Comparison of ENCODE assay signal across 8 cellular contexts in genomic region chr15:50906954-50907865, GRCh38. TPM values are rescaled to one million over a fixed set of nuclear protein-coding genes. Genes with fewer than 3 reads are reported as not detected.
DNase-seq lines count a peak whose midpoint lies in the region; ATAC-seq, FAIRE-seq and TF ChIP-seq lines count a peak whose summit lies in the region.

No MANE protein-coding gene starts in this region.

- POLR2A ChIA-PET in AG04449 (lab: Yijun Ruan, JAX) = no interaction called here
- POLR2A ChIA-PET in HEK293T (lab: Yijun Ruan, JAX) = no interaction called here

- peak overlapping the region; percentile 98 for H3K4me2 ChIP-seq in mesenchymal stem cell (ENCODE audit: low read length, poor library complexity, severe bottlenecking)

- peak overlapping the region; percentile 99 for H2AFZ ChIP-seq in mesenchymal stem cell (ENCODE audit: low read depth, low read length)

- no peak overlapping the region for H4K8ac ChIP-seq in mesenchymal stem cell (ENCODE audit: low read length)

- ATAC-seq in GM19324 (IDR thresholded peaks at IDR 0.05; ENCODE audit: low FRiP score, unreplicated experiment) (peak; percentile 40), HG03442 (IDR thresholded peaks at IDR 0.05; ENCODE audit: unreplicated experiment) (peak; percentile 63)

- H3K36me3 ChIP-seq in bronchial epithelial cell (ENCODE audit: control insufficient read depth, insufficient read depth, low read length) (no peaks in the 10 kb centered on the region), mesenchymal stem cell (ENCODE audit: control insufficient read depth in 1 of 2, insufficient read depth in 2 of 2, low read depth in 1 of 2, low read length in 2 of 2) (peaks cover 0 to 3% of the 10 kb centered on the region in 2 experiments)

- H3K79me1 ChIP-seq in mesenchymal stem cell (replicated peaks; ENCODE audit: low read length, poor library complexity, severe bottlenecking) = peaks cover 9% of the 10 kb centered on the region

- no peak overlapping the region for H3K18ac ChIP-seq in mesenchymal stem cell (ENCODE audit: low read depth in 1 of 2, low read length in 2 of 2)

- no peak for DNase-seq in AG04449 (ENCODE audit: low read depth, low spot score)
- DNase-seq in bronchial epithelial cell (ENCODE audit: low read depth) = no peak
- DNase-seq in mesenchymal stem cell = peak; percentile 30
- DNase-seq in stimulated activated CD8-positive, alpha-beta memory T cell treated with anti-CD3 and anti-CD28 coated beads, Interleukin-4, amount 100 ng/mL, for 24 hours (ENCODE audit: low read depth) = peak; percentile 52
- no peak for DNase-seq in HEK293T (ENCODE audit: extremely low spot score)

- CTCF ChIA-PET in AG04449 (lab: Yijun Ruan, JAX) (interaction anchor here (0.8 to 1.7 kb wide), 8 partner anchors 11 to 235 kb away, joined by 3 to 23 read pairs (median 4); no protein-coding TSS in a partner anchor), HEK293T (lab: Yijun Ruan, JAX) (interaction anchor here (0.6 kb wide), 1 partner anchor 548 kb away, joined by 4 read pairs; no protein-coding TSS in a partner anchor)

- H3K27ac ChIP-seq in mesenchymal stem cell (ENCODE audit: low read length, poor library complexity, severe bottlenecking) = no peak overlapping the region

- no peak overlapping the region for H2AK5ac ChIP-seq in mesenchymal stem cell (ENCODE audit: low read length, severe bottlenecking)

- H3K9me3 ChIP-seq in mesenchymal stem cell (ENCODE audit: control insufficient read depth, low read length) = no peaks in the 10 kb centered on the region

- H2BK5ac ChIP-seq in mesenchymal stem cell (ENCODE audit: low read depth, low read length, poor library complexity, severe bottlenecking) = no peak overlapping the region

- H2BK12ac ChIP-seq in mesenchymal stem cell (ENCODE audit: low read length in 2 of 2) = no peak overlapping the region

- no peak for FAIRE-seq in bronchial epithelial cell (lab: Jason Lieb, UNC)

- no peak for TF ChIP-seq CTCF in AG04449 (IDR thresholded peaks at IDR 0.05; ENCODE audit: insufficient read depth, low read length, missing control alignments)
- no peak for TF ChIP-seq CTCF in WI38 (IDR thresholded peaks at IDR 0.05; ENCODE audit: low read depth, low read length)
- no peak for TF ChIP-seq CTCF in bronchial epithelial cell (IDR thresholded peaks at IDR 0.05; ENCODE audit: insufficient read depth, low read length, severe bottlenecking)

- H3K4ac ChIP-seq in mesenchymal stem cell (ENCODE audit: low read depth in 1 of 2, low read length in 2 of 2) = peak overlapping the region in 1 of 2 experiments; percentile 8

- H4K91ac ChIP-seq in mesenchymal stem cell (ENCODE audit: low read length) = no peak overlapping the region

- H3K4me3 ChIP-seq in AG04449 (ENCODE audit: low read depth, low read length) (peak overlapping the region; percentile 89), WI38 (ENCODE audit: low read depth, low read length) (peak overlapping the region; percentile 93), bronchial epithelial cell (ENCODE audit: low read depth, low read length) (peak overlapping the region; percentile 77), mesenchymal stem cell (ENCODE audit: insufficient read depth in 1 of 2, low read depth in 1 of 2, low read length in 2 of 2) (peak overlapping the region in 1 of 2 experiments; percentile 96)

- no peak overlapping the region for H2BK15ac ChIP-seq in mesenchymal stem cell (ENCODE audit: low read depth, poor library complexity, severe bottlenecking)

- H3K23ac ChIP-seq in mesenchymal stem cell (ENCODE audit: low read length in 2 of 2) = no peak overlapping the region

- H3K27me3 ChIP-seq in bronchial epithelial cell (ENCODE audit: control insufficient read depth, insufficient read depth, low read length) (no peaks in the 10 kb centered on the region), mesenchymal stem cell (ENCODE audit: control insufficient read depth in 1 of 2, insufficient read depth in 1 of 2, low read length in 2 of 2) (no peaks in the 10 kb centered on the region)

- no peak overlapping the region for H2BK120ac ChIP-seq in mesenchymal stem cell (ENCODE audit: low read depth, low read length)

- 57% methylated on average over 16 of the region's 23 CpGs for WGBS in mesenchymal stem cell

- H3K9ac ChIP-seq in mesenchymal stem cell (ENCODE audit: low read length) = peak overlapping the region; percentile 98

- H3K14ac ChIP-seq in mesenchymal stem cell (ENCODE audit: low read length in 2 of 2) = no peak overlapping the region

- H3K4me1 ChIP-seq in mesenchymal stem cell (ENCODE audit: control insufficient read depth, insufficient read depth, low read depth, low read length) = peaks cover 10% of the 10 kb centered on the region

TF ChIP-seq in HEK293T, 16 proteins besides CTCF, POLR2A, EP300 and RAD21:
- TF ChIP-seq SUZ12 (IDR thresholded peaks at IDR 0.05) = no peak
- no peak for TF ChIP-seq PKNOX1 (IDR thresholded peaks at IDR 0.05)
- no peak for TF ChIP-seq L3MBTL2 (conservative IDR thresholded peaks at IDR 0.05)
- TF ChIP-seq ELF4 (IDR thresholded peaks at IDR 0.05) = no peak
- no peak for TF ChIP-seq SP1 (IDR thresholded peaks at IDR 0.05)
- no peak for TF ChIP-seq ZNF384 (IDR thresholded peaks at IDR 0.05)
- no peak for TF ChIP-seq TARDBP (IDR thresholded peaks at IDR 0.05)
- no peak for TF ChIP-seq HDGF (IDR thresholded peaks at IDR 0.05; ENCODE audit: borderline replicate concordance)

RNA-seq across cellular contexts. Expression of gene AP4E1, which starts 1.3 kb away (rescaled TPM):
- 18.2 and 18.6 TPM in 2 replicates for total RNA-seq in bronchial epithelial cell
- polyA plus RNA-seq in mesenchymal stem cell (2013, experiment 1 of 2) = 3.7 TPM
- polyA plus RNA-seq in mesenchymal stem cell (2013, experiment 2 of 2) = 3.9 TPM

Comparison
In these comparisons a context has a peak if more than half of its experiments do, and no peak if none do; other contexts are left out.
1. DNase-seq: peak in mesenchymal stem cell (single experiment) and stimulated activated CD8-positive, alpha-beta memory T cell treated with anti-CD3 and anti-CD28 coated beads, Interleukin-4, amount 100 ng/mL, for 24 hours (single experiment); none in AG04449 (single experiment), bronchial epithelial cell (single experiment) and HEK293T (single experiment).